In the genomic region with DNA sequence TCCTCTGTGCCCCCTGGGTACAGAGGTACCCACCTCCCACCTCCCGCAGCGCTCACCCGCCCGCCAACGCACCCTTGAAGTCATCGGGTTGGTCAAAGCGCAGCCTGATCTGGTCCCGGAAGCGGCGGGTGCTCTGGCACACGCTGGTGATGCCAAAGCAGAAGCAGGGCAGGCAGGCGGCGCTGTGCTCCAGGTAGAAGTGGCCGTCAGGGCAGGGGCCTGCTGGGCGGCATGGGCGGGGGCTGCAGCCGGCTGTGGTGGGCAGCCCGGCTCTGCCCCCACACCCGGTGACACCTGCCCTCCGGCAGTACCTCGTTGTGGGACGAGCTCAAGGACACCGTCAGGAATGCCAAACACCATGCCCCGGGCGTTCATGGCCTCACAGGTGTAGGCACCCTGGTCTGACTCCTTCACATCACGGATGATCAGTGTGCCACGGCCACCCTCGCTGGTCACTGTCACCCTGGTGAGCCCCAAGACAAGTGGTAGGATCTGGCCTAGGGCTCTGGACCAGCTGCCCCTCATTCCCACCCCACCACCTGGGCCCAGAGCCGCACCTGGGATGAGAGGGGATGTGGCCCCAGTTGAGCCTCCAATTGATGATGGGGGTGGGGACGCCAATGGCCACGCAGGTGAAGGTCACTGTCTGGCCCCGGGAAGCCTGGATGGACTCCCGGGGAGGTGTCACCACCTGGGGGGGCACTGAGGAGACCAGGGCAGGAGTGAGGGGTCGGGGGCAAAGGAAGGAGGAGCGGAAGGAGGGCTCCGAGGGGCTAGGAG, we compare ENCODE assay signal across 1 cellular context.
TF ChIP-seq lines count a peak whose summit lies in the region.

No MANE protein-coding gene starts in this region.

TF ChIP-seq in endothelial cell of umbilical vein, 7 proteins besides CTCF, POLR2A, EP300 and RAD21:
- TF ChIP-seq GATA2 (IDR thresholded peaks at IDR 0.05; ENCODE audit: insufficient read depth, insufficient read length, low read depth, low read length) (no peak), JUN (IDR thresholded peaks at IDR 0.05; ENCODE audit: borderline replicate concordance, insufficient read depth, insufficient read length, low read depth) (no peak), MYC (IDR thresholded peaks at IDR 0.05; ENCODE audit: low read depth, low read length) (no peak), FOS (IDR thresholded peaks at IDR 0.05; ENCODE audit: borderline replicate concordance, insufficient read depth, low read length) (no peak), POLR2AphosphoS5 (IDR thresholded peaks at IDR 0.05; ENCODE audit: insufficient read depth, low read depth, low read length) (no peak), EZH2 (IDR thresholded peaks at IDR 0.05; ENCODE audit: borderline replicate concordance, low read depth, low read length, severe bottlenecking) (no peak)
- TF ChIP-seq, protein P1, sequence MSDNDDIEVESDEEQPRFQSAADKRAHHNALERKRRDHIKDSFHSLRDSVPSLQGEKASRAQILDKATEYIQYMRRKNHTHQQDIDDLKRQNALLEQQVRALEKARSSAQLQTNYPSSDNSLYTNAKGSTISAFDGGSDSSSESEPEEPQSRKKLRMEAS (IDR thresholded peaks at IDR 0.05; ENCODE audit: insufficient read depth, insufficient read length): no peak
